Comparison of ENCODE assay signal across 18 cellular contexts in genomic region chr1:183869671-183870070, GRCh38.
DNase-seq lines count a peak whose midpoint lies in the region; ATAC-seq and TF ChIP-seq lines count a peak whose summit lies in the region.
"Had no signal": no experiment of that assay in that cellular context is flagged by ENCODE, and none has a peak within 500 bp of the region (broad histone marks: within the 10 kb centered on the region; RNA-seq: fewer than 3 reads in every experiment).

No MANE protein-coding gene starts in this region.

- peaks cover 4% of the 10 kb centered on the region for H3F3A ChIP-seq in PC-3 (ENCODE audit: low read length, unreplicated experiment)

- CTCF ChIA-PET in PC-3 (lab: Charles Lee): no interaction called here
- CTCF ChIA-PET in activated CD8-positive, alpha-beta memory T cell treated with anti-CD3 and anti-CD28 coated beads, Interleukin-2, amount 10 ng/mL, durations not matched to agents 7 days and 5 days (lab: Charles Lee): no interaction called here

- H3K27me3 Mint-ChIP-seq in chondrocyte (ENCODE audit: low read depth): no peaks in the 10 kb centered on the region
- no peaks in the 10 kb centered on the region for H3K27me3 Mint-ChIP-seq in activated CD8-positive, alpha-beta memory T cell treated with anti-CD3 and anti-CD28 coated beads, Interleukin-2, amount 10 ng/mL, durations not matched to agents 7 days and 5 days
- H3K27me3 Mint-ChIP-seq: activated CD8-positive, alpha-beta T cell treated with anti-CD3 and anti-CD28 coated beads for 36 hours; naive B cell had no signal

- peaks cover 23% of the 10 kb centered on the region for H3K4me1 Mint-ChIP-seq in chondrocyte (ENCODE audit: low read depth)
- H3K4me1 Mint-ChIP-seq in activated CD8-positive, alpha-beta memory T cell treated with anti-CD3 and anti-CD28 coated beads, Interleukin-2, amount 10 ng/mL, durations not matched to agents 7 days and 5 days: peaks cover 6% of the 10 kb centered on the region
- H3K4me1 Mint-ChIP-seq: B cell had no signal

- H3K36me3 Mint-ChIP-seq in chondrocyte (ENCODE audit: low read depth): peaks cover 5% of the 10 kb centered on the region
- peaks cover 3% of the 10 kb centered on the region for H3K36me3 Mint-ChIP-seq in activated CD8-positive, alpha-beta memory T cell treated with anti-CD3 and anti-CD28 coated beads, Interleukin-2, amount 10 ng/mL, durations not matched to agents 7 days and 5 days
- H3K36me3 Mint-ChIP-seq: naive B cell had no signal

- WGBS in lung, 2 donors: 88 to 89% methylated on average over 3 of the region's 3 CpGs

- H3K79me2 ChIP-seq in PC-3 (ENCODE audit: low read length): no peaks in the 10 kb centered on the region

- DNase-seq in PC-3: no peak
- no peak for DNase-seq in chondrocyte (ENCODE audit: low spot score)
- DNase-seq in lung (ENCODE audit: low spot score): no peak
- DNase-seq in substantia nigra (lab: John Stamatoyannopoulos, UW): no peak
- DNase-seq in OCI-M2 (lab: John Stamatoyannopoulos, UW; ENCODE audit: unreplicated experiment): no peak
- DNase-seq in activated CD8-positive, alpha-beta memory T cell treated with anti-CD3 and anti-CD28 coated beads, Interleukin-2, amount 10 ng/mL, durations not matched to agents 7 days and 5 days: no peak
- DNase-seq in cortex of kidney (lab: John Stamatoyannopoulos, UW): no peak
- DNase-seq: activated CD8-positive, alpha-beta T cell treated with anti-CD3 and anti-CD28 coated beads for 36 hours; GF-D8; GOT3; Karpas-422; naive B cell; NCI-H1417 had no signal

- H3K27ac ChIP-seq in PC-3 (ENCODE audit: low read length) (0 out of 2 replicates have a peak overlapping the region, but pooled peaks have one; percentile 93), lung (ENCODE audit: low read depth in 1 of 2, low read length in 1 of 2) (peak overlapping the region; percentile 77 to 84), substantia nigra (ENCODE audit: low read depth, low read length, poor library complexity, severe bottlenecking) (peak overlapping the region; percentile 94)

- H3K9me2 ChIP-seq in PC-3 (replicated peaks; ENCODE audit: low read length): no peaks in the 10 kb centered on the region

- H3K4me2 ChIP-seq in PC-3 (ENCODE audit: low read length): no peak overlapping the region

- H3K9ac ChIP-seq in PC-3 (ENCODE audit: low read length): no peak overlapping the region

- H3K4me3 Mint-ChIP-seq in chondrocyte (ENCODE audit: unreplicated experiment): no peak overlapping the region
- H3K4me3 Mint-ChIP-seq in activated CD8-positive, alpha-beta memory T cell treated with anti-CD3 and anti-CD28 coated beads, Interleukin-2, amount 10 ng/mL, durations not matched to agents 7 days and 5 days: no peak overlapping the region
- H3K4me3 Mint-ChIP-seq: activated CD8-positive, alpha-beta T cell treated with anti-CD3 and anti-CD28 coated beads for 36 hours; B cell; naive B cell had no signal

- H3K36me3 ChIP-seq in PC-3 (ENCODE audit: low read depth, low read length) (no peaks in the 10 kb centered on the region), lung (ENCODE audit: control insufficient read depth in 2 of 2, insufficient read depth in 2 of 2, low read length in 2 of 2) (peaks cover 0 to 5% of the 10 kb centered on the region in 2 donors)

- H3K4me3 ChIP-seq in PC-3 (ENCODE audit: low read length) (no peak overlapping the region), lung (no peak overlapping the region)
- H3K4me3 ChIP-seq: coronary artery had no signal

- intact Hi-C loops in PC-3 (cut with micrococcal nuclease): no loop called here

- BruUV-seq in PC-3 (replicated peaks; lab: Mats Ljungman, UMichigan): no TSS peak

- H3K4me1 ChIP-seq in PC-3 (ENCODE audit: insufficient read depth, low read length) (peaks cover 22% of the 10 kb centered on the region), lung (ENCODE audit: control insufficient read depth in 2 of 2, insufficient read depth in 2 of 2, low read length in 2 of 2) (peaks cover 4 to 27% of the 10 kb centered on the region in 2 donors)

- H3K9me3 ChIP-seq in PC-3 (ENCODE audit: low read length) (no peaks in the 10 kb centered on the region), lung (ENCODE audit: control insufficient read depth in 2 of 2, insufficient read depth in 1 of 2, low read length in 1 of 2) (no peaks in the 10 kb centered on the region)

- TF ChIP-seq CTCF in PC-3 (conservative IDR thresholded peaks at IDR 0.05; ENCODE audit: low read depth, low read length) (no peak), chondrocyte (IDR thresholded peaks at IDR 0.05) (no peak), lung (IDR thresholded peaks at IDR 0.05; ENCODE audit: control extremely low read depth, extremely low read depth) (no peak)

- H4K20me1 ChIP-seq in PC-3 (ENCODE audit: low read length): no peaks in the 10 kb centered on the region

- POLR2A ChIA-PET in PC-3 (lab: Charles Lee; ENCODE audit: unreplicated experiment): no interaction called here

- H2AFZ ChIP-seq in PC-3 (ENCODE audit: low read length): no peak overlapping the region

- H3K27me3 ChIP-seq in PC-3 (ENCODE audit: low read length) (no peaks in the 10 kb centered on the region), lung (ENCODE audit: control insufficient read depth, insufficient read depth) (no peaks in the 10 kb centered on the region)

- ATAC-seq in PC-3 (no peak), lung (ENCODE audit: insufficient read depth, low FRiP score) (no peak), GM18907 (IDR thresholded peaks at IDR 0.05; ENCODE audit: unreplicated experiment) (no peak)
- ATAC-seq in activated CD8-positive, alpha-beta memory T cell treated with anti-CD3 and anti-CD28 coated beads, Interleukin-2, amount 10 ng/mL, durations not matched to agents 7 days and 5 days: no peak
- ATAC-seq: activated CD8-positive, alpha-beta T cell treated with anti-CD3 and anti-CD28 coated beads for 36 hours; left lobe of liver had no signal

- peak overlapping the region; percentile 0 for H3K27ac Mint-ChIP-seq in chondrocyte (ENCODE audit: unreplicated experiment)
- H3K27ac Mint-ChIP-seq in activated CD8-positive, alpha-beta memory T cell treated with anti-CD3 and anti-CD28 coated beads, Interleukin-2, amount 10 ng/mL, durations not matched to agents 7 days and 5 days: no peak overlapping the region
- H3K27ac Mint-ChIP-seq: activated CD8-positive, alpha-beta T cell treated with anti-CD3 and anti-CD28 coated beads for 36 hours; activated T-helper 2 cell treated with anti-CD3 and anti-CD28 coated beads, Interferon-gamma antibody, Interleukin-2, Interleukin-4, amounts not matched to agents 10 μg/mL and 5 μg/mL and 100 μg/mL, durations not matched to agents 14 hours and 24 hours and 36 hours; B cell had no signal

- H3K9me3 Mint-ChIP-seq in chondrocyte (ENCODE audit: low read depth): no peaks in the 10 kb centered on the region
- H3K9me3 Mint-ChIP-seq in activated CD8-positive, alpha-beta memory T cell treated with anti-CD3 and anti-CD28 coated beads, Interleukin-2, amount 10 ng/mL, durations not matched to agents 7 days and 5 days (ENCODE audit: low read depth): no peaks in the 10 kb centered on the region
- H3K9me3 Mint-ChIP-seq: activated CD8-positive, alpha-beta T cell treated with anti-CD3 and anti-CD28 coated beads for 36 hours; activated T-helper 2 cell treated with anti-CD3 and anti-CD28 coated beads, Interferon-gamma antibody, Interleukin-2, Interleukin-4, amounts not matched to agents 10 μg/mL and 5 μg/mL and 100 μg/mL, durations not matched to agents 14 hours and 24 hours and 36 hours; naive B cell had no signal
